In genomic region chr4:1028574-1029220, GRCh38 we compare ENCODE assay signal across 1 cellular context.
TF ChIP-seq lines count a peak whose summit lies in the region.

No MANE protein-coding gene starts in this region.

TF ChIP-seq in K562, 482 proteins besides CTCF, POLR2A, EP300 and RAD21 (continues in another document):
- TF ChIP-seq ZNF407 (IDR thresholded peaks at IDR 0.05; ENCODE audit: low read depth), result no peak
- peak; percentile 42; the same call in 1 of the 2 replicates for TF ChIP-seq MAX (CRISPR knock-in tag; IDR thresholded peaks at IDR 0.05)
- no peak for TF ChIP-seq ZNF586 (CRISPR knock-in tag; conservative IDR thresholded peaks at IDR 0.05)
- TF ChIP-seq, protein P1, sequence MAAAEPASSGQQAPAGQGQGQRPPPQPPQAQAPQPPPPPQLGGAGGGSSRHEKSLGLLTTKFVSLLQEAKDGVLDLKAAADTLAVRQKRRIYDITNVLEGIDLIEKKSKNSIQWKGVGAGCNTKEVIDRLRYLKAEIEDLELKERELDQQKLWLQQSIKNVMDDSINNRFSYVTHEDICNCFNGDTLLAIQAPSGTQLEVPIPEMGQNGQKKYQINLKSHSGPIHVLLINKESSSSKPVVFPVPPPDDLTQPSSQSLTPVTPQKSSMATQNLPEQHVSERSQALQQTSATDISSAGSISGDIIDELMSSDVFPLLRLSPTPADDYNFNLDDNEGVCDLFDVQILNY (CRISPR knock-in tag; IDR thresholded peaks at IDR 0.05), result no peak
- TF ChIP-seq ZNF174 (CRISPR knock-in tag; IDR thresholded peaks at IDR 0.05), result no peak
- no peak for TF ChIP-seq SETDB1 (IDR thresholded peaks at IDR 0.05; ENCODE audit: low read length)
- no peak for TF ChIP-seq SUPT5H (IDR thresholded peaks at IDR 0.05)
- TF ChIP-seq RBM14 (IDR thresholded peaks at IDR 0.05; ENCODE audit: borderline replicate concordance, insufficient read depth, low read depth, low read length), result no peak
- no peak for TF ChIP-seq ZBTB8A (IDR thresholded peaks at IDR 0.05; ENCODE audit: partially characterized antibody)
- TF ChIP-seq ZNF23 (CRISPR knock-in tag; IDR thresholded peaks at IDR 0.05), result no peak
- no peak for TF ChIP-seq MCM3 (IDR thresholded peaks at IDR 0.05)
- no peak for TF ChIP-seq SRF (CRISPR knock-in tag; IDR thresholded peaks at IDR 0.05)
- TF ChIP-seq BCOR (IDR thresholded peaks at IDR 0.05), result no peak
- no peak for TF ChIP-seq ZNF277 (CRISPR knock-in tag; IDR thresholded peaks at IDR 0.05; ENCODE audit: borderline replicate concordance)
- no peak for TF ChIP-seq CBFA2T3 (IDR thresholded peaks at IDR 0.05)
- TF ChIP-seq E2F6 (IDR thresholded peaks at IDR 0.05; ENCODE audit: borderline replicate concordance in 1 of 2, extremely low read depth in 1 of 2, insufficient read depth in 1 of 2, insufficient read length in 1 of 2, low read depth in 1 of 2, low read length in 1 of 2, poor library complexity in 1 of 2, severe bottlenecking in 1 of 2), result peak; percentile 74 to 90
- TF ChIP-seq ZNF445 (CRISPR knock-in tag; IDR thresholded peaks at IDR 0.05; ENCODE audit: low read depth), result no peak
- TF ChIP-seq, protein P2, sequence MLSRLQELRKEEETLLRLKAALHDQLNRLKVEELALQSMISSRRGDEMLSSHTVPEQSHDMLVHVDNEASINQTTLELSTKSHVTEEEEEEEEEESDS (CRISPR knock-in tag; IDR thresholded peaks at IDR 0.05), result no peak
- TF ChIP-seq, protein P3, sequence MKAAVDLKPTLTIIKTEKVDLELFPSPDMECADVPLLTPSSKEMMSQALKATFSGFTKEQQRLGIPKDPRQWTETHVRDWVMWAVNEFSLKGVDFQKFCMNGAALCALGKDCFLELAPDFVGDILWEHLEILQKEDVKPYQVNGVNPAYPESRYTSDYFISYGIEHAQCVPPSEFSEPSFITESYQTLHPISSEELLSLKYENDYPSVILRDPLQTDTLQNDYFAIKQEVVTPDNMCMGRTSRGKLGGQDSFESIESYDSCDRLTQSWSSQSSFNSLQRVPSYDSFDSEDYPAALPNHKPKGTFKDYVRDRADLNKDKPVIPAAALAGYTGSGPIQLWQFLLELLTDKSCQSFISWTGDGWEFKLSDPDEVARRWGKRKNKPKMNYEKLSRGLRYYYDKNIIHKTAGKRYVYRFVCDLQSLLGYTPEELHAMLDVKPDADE (conservative IDR thresholded peaks at IDR 0.05; ENCODE audit: control insufficient read depth, low read depth, low read length), result no peak
- TF ChIP-seq STAT5A (IDR thresholded peaks at IDR 0.05; ENCODE audit: borderline replicate concordance, low read length), result no peak
- no peak for TF ChIP-seq SMARCC2 (IDR thresholded peaks at IDR 0.05; ENCODE audit: low read depth)
- TF ChIP-seq ZFPM2 (CRISPR knock-in tag; IDR thresholded peaks at IDR 0.05), result no peak
- TF ChIP-seq GATAD2A (IDR thresholded peaks at IDR 0.05), result no peak
- no peak for TF ChIP-seq LARP7 (IDR thresholded peaks at IDR 0.05)
- no peak for TF ChIP-seq CC2D1A (IDR thresholded peaks at IDR 0.05)
- peak; percentile 77 for TF ChIP-seq POLR2G (IDR thresholded peaks at IDR 0.05; ENCODE audit: low read depth, low read length)
- TF ChIP-seq BRF2 (IDR thresholded peaks at IDR 0.05; ENCODE audit: borderline replicate concordance, insufficient read depth, insufficient read length), result no peak
- no peak for TF ChIP-seq NBN (IDR thresholded peaks at IDR 0.05; ENCODE audit: low read depth)
- TF ChIP-seq RBFOX2 (IDR thresholded peaks at IDR 0.05; ENCODE audit: low read depth, low read length), result no peak
- TF ChIP-seq ZNF41 (CRISPR knock-in tag; conservative IDR thresholded peaks at IDR 0.05), result no peak
- TF ChIP-seq, protein P4, sequence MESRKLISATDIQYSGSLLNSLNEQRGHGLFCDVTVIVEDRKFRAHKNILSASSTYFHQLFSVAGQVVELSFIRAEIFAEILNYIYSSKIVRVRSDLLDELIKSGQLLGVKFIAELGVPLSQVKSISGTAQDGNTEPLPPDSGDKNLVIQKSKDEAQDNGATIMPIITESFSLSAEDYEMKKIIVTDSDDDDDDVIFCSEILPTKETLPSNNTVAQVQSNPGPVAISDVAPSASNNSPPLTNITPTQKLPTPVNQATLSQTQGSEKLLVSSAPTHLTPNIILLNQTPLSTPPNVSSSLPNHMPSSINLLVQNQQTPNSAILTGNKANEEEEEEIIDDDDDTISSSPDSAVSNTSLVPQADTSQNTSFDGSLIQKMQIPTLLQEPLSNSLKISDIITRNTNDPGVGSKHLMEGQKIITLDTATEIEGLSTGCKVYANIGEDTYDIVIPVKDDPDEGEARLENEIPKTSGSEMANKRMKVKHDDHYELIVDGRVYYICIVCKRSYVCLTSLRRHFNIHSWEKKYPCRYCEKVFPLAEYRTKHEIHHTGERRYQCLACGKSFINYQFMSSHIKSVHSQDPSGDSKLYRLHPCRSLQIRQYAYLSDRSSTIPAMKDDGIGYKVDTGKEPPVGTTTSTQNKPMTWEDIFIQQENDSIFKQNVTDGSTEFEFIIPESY (CRISPR knock-in tag; IDR thresholded peaks at IDR 0.05), result peak; percentile 53; the same call in 1 of the 2 replicates
- peak; percentile 66 for TF ChIP-seq L3MBTL2 (IDR thresholded peaks at IDR 0.05)
- TF ChIP-seq ZBTB2 (IDR thresholded peaks at IDR 0.05), result no peak
- TF ChIP-seq PCBP1 (IDR thresholded peaks at IDR 0.05; ENCODE audit: low read depth, low read length, poor library complexity, severe bottlenecking), result peak; percentile 35
- TF ChIP-seq PTBP1 (IDR thresholded peaks at IDR 0.05; ENCODE audit: low read depth, low read length), result no peak
- no peak for TF ChIP-seq EZH2 (IDR thresholded peaks at IDR 0.05; ENCODE audit: borderline replicate concordance, low read depth, low read length)
- no peak for TF ChIP-seq EGR1 (conservative IDR thresholded peaks at IDR 0.05)
- no peak for TF ChIP-seq FOXP4 (CRISPR knock-in tag; IDR thresholded peaks at IDR 0.05; ENCODE audit: borderline replicate concordance)
- TF ChIP-seq TCFL5 (CRISPR knock-in tag; conservative IDR thresholded peaks at IDR 0.05), result no peak
- no peak for TF ChIP-seq PCBP2 (IDR thresholded peaks at IDR 0.05; ENCODE audit: low read depth, low read length, poor library complexity, severe bottlenecking)
- no peak for TF ChIP-seq ARNT (IDR thresholded peaks at IDR 0.05)
- no peak for TF ChIP-seq RFX5 (IDR thresholded peaks at IDR 0.05; ENCODE audit: low read depth, low read length)
- no peak for TF ChIP-seq PHF20 (IDR thresholded peaks at IDR 0.05; ENCODE audit: partially characterized antibody)
- no peak for TF ChIP-seq CCAR2 (IDR thresholded peaks at IDR 0.05; ENCODE audit: low read depth, low read length)
- no peak for TF ChIP-seq STAG1 (CRISPR knock-in tag; IDR thresholded peaks at IDR 0.05; ENCODE audit: borderline replicate concordance)
- no peak for TF ChIP-seq TCF3 (CRISPR knock-in tag; IDR thresholded peaks at IDR 0.05)
- no peak for TF ChIP-seq ETS2 (tag; IDR thresholded peaks at IDR 0.05; ENCODE audit: borderline replicate concordance, poor library complexity, severe bottlenecking)
- TF ChIP-seq RBM22 (IDR thresholded peaks at IDR 0.05; ENCODE audit: low read depth, low read length, poor library complexity, severe bottlenecking), result peak; percentile 26
- no peak for TF ChIP-seq ZNF324 (CRISPR knock-in tag; IDR thresholded peaks at IDR 0.05)
- no peak for TF ChIP-seq NR2F6 (CRISPR knock-in tag; IDR thresholded peaks at IDR 0.05)
